In genomic region chr15:77497942-77498361, GRCh38 we compare ENCODE assay signal across 11 cellular contexts.
DNase-seq lines count a peak whose midpoint lies in the region; ATAC-seq and TF ChIP-seq lines count a peak whose summit lies in the region.
"Had no signal": no experiment of that assay in that cellular context is flagged by ENCODE, and none has a peak within 500 bp of the region (broad histone marks: within the 10 kb centered on the region; RNA-seq: fewer than 3 reads in every experiment).

No MANE protein-coding gene starts in this region.

- CTCF ChIA-PET in A673 (lab: Charles Lee), result interaction anchor here (1.0 to 2.6 kb wide), 4 partner anchors 29 to 379 kb away, joined by 3 to 33 read pairs (median 16); no protein-coding TSS in a partner anchor
- CTCF ChIA-PET in activated naive CD4-positive, alpha-beta T cell treated with anti-CD3 and anti-CD28 coated beads for 36 hours (lab: Charles Lee), result interaction anchor here (0.6 to 5.2 kb wide), 14 partner anchors 9 to 500 kb away, joined by 3 to 37 read pairs (median 6); partner anchors contain the start of gene PEAK1

- H3K36me3 ChIP-seq in A673 (ENCODE audit: insufficient read depth, low read length, poor library complexity, severe bottlenecking), result no peaks in the 10 kb centered on the region
- H3K36me3 ChIP-seq in heart left ventricle, result no peaks in the 10 kb centered on the region
- H3K36me3 ChIP-seq: colonic mucosa had no signal

- POLR2A ChIA-PET in A673 (lab: Charles Lee; ENCODE audit: low non-redundant PET), result no interaction called here

- peaks cover 77% of the 10 kb centered on the region for H3K4me1 Mint-ChIP-seq in osteocyte (ENCODE audit: unreplicated experiment)
- peaks cover 15% of the 10 kb centered on the region for H3K4me1 Mint-ChIP-seq in activated naive CD4-positive, alpha-beta T cell treated with anti-CD3 and anti-CD28 coated beads for 36 hours (ENCODE audit: low read depth)

- H3K27me3 Mint-ChIP-seq in osteocyte (ENCODE audit: unreplicated experiment), result no peaks in the 10 kb centered on the region
- H3K27me3 Mint-ChIP-seq in activated naive CD4-positive, alpha-beta T cell treated with anti-CD3 and anti-CD28 coated beads for 36 hours (ENCODE audit: low read depth), result no peaks in the 10 kb centered on the region

- peak overlapping the region; percentile 84 for H3K27ac ChIP-seq in A673 (ENCODE audit: low read depth, low read length, poor library complexity, severe bottlenecking)
- peak overlapping the region; percentile 77 to 96 (median 90) for H3K27ac ChIP-seq in heart left ventricle
- H3K27ac ChIP-seq: colonic mucosa had no signal

- no peak overlapping the region for H3K4me3 ChIP-seq in A673 (ENCODE audit: low read depth, low read length, poor library complexity, severe bottlenecking)
- H3K4me3 ChIP-seq in heart left ventricle, result peak overlapping the region in 4 of 12 donors; percentile 6 to 37 (median 18)
- H3K4me3 ChIP-seq: colonic mucosa had no signal

- intact Hi-C loops in A673 (cut with micrococcal nuclease; ENCODE audit: unreplicated experiment), result loop anchor here (1.0 to 5.0 kb wide), 5 partner anchors 45 to 476 kb away; partner anchors contain the start of genes HMG20A and PEAK1
- intact Hi-C loops in heart left ventricle (cut with DNase I), result loop anchor here (1.0 to 5.0 kb wide), 12 partner anchors 44 to 381 kb away; partner anchors contain the start of genes HMG20A (in 6 of the 10) and PEAK1 (in 6 of the 10)
- intact Hi-C loops in activated naive CD4-positive, alpha-beta T cell treated with anti-CD3 and anti-CD28 coated beads for 36 hours (cut with micrococcal nuclease), result loop anchor here (1.0 to 2.0 kb wide), 2 partner anchors 380 to 523 kb away; no protein-coding TSS in a partner anchor

- H3K4me1 ChIP-seq in A673 (ENCODE audit: insufficient read depth, low read length, poor library complexity, severe bottlenecking) (peaks cover 30% of the 10 kb centered on the region), heart left ventricle (peaks cover 3 to 82% (median 63%) of the 10 kb centered on the region in 12 donors)
- H3K4me1 ChIP-seq: colonic mucosa had no signal

- peaks cover 3% of the 10 kb centered on the region for H3K36me3 Mint-ChIP-seq in osteocyte (ENCODE audit: unreplicated experiment)
- H3K36me3 Mint-ChIP-seq in activated naive CD4-positive, alpha-beta T cell treated with anti-CD3 and anti-CD28 coated beads for 36 hours (ENCODE audit: low read depth), result peaks cover 2% of the 10 kb centered on the region
- no peaks in the 10 kb centered on the region for H3K36me3 Mint-ChIP-seq in activated naive CD4-positive, alpha-beta T cell treated with anti-CD3 and anti-CD28 coated beads, Interleukin-2, amount 50 U/mL, for 72 hours

- peak overlapping the region; percentile 95 for H3K27ac Mint-ChIP-seq in osteocyte (ENCODE audit: unreplicated experiment)
- no peak overlapping the region for H3K27ac Mint-ChIP-seq in activated naive CD4-positive, alpha-beta T cell treated with anti-CD3 and anti-CD28 coated beads for 36 hours
- no peak overlapping the region for H3K27ac Mint-ChIP-seq in activated naive CD4-positive, alpha-beta T cell treated with anti-CD3 and anti-CD28 coated beads, Interleukin-2, amount 50 U/mL, for 72 hours
- H3K27ac Mint-ChIP-seq: activated CD8-positive, alpha-beta T cell treated with anti-CD3 and anti-CD28 coated beads, Interleukin-2, amount 10 ng/mL, durations not matched to agents 7 days and 5 days had no signal

- no peak for TF ChIP-seq POLR2A in heart left ventricle (IDR thresholded peaks at IDR 0.05)

- peak overlapping the region; percentile 63 for H3K4me3 Mint-ChIP-seq in osteocyte (ENCODE audit: unreplicated experiment)
- no peak overlapping the region for H3K4me3 Mint-ChIP-seq in activated naive CD4-positive, alpha-beta T cell treated with anti-CD3 and anti-CD28 coated beads for 36 hours
- H3K4me3 Mint-ChIP-seq: activated CD8-positive, alpha-beta T cell treated with anti-CD3 and anti-CD28 coated beads, Interleukin-2, amount 10 ng/mL, durations not matched to agents 7 days and 5 days had no signal

- DNase-seq in A673 (ENCODE audit: low spot score), result peak; percentile 19
- DNase-seq in heart left ventricle, result peak in 4 of 5 donors; percentile 43 to 74 (median 67)
- DNase-seq in osteocyte (ENCODE audit: extremely low spot score, unreplicated experiment), result no peak
- no peak for DNase-seq in activated T-cell treated with anti-CD3 and anti-CD28 coated beads, Interleukin-2, amount 50 U/mL, for 1 hour
- DNase-seq in activated naive CD4-positive, alpha-beta T cell treated with anti-CD3 and anti-CD28 coated beads for 36 hours, result no peak
- DNase-seq in activated naive CD4-positive, alpha-beta T cell treated with anti-CD3 and anti-CD28 coated beads, Interleukin-2, amount 50 U/mL, for 72 hours (ENCODE audit: low spot score in 2 of 2), result no peak
- DNase-seq: activated CD8-positive, alpha-beta T cell treated with anti-CD3 and anti-CD28 coated beads, Interleukin-2, amount 10 ng/mL, durations not matched to agents 7 days and 5 days; colonic mucosa; stimulated activated CD4-positive, alpha-beta T cell treated with anti-CD3 and anti-CD28 coated beads, Interleukin-2, amount 100 ng/mL, for 24 hours had no signal

- no TSS peak for BruUV-seq in A673 (replicated peaks; lab: Mats Ljungman, UMichigan)

- ATAC-seq in SK-N-SH treated with all-trans-retinoic acid at 6 μM for 48 hours (peak; percentile 46), heart left ventricle (peak; percentile 52 to 70 (median 64)), GM21367 (IDR thresholded peaks at IDR 0.05; ENCODE audit: unreplicated experiment) (no peak)
- no peak for ATAC-seq in activated naive CD4-positive, alpha-beta T cell treated with anti-CD3 and anti-CD28 coated beads, Interleukin-2, amount 50 U/mL, for 72 hours
- ATAC-seq: activated CD8-positive, alpha-beta T cell treated with anti-CD3 and anti-CD28 coated beads, Interleukin-2, amount 10 ng/mL, durations not matched to agents 7 days and 5 days had no signal

- 1 to 19% (median 6%) methylated on average over 6 of the region's 6 CpGs for WGBS in heart left ventricle, 4 donors

- H3K27me3 ChIP-seq in A673 (replicated peaks; ENCODE audit: insufficient read depth, low read depth, low read length, poor library complexity), result no peaks in the 10 kb centered on the region
- no peaks in the 10 kb centered on the region for H3K27me3 ChIP-seq in heart left ventricle
- H3K27me3 ChIP-seq: colonic mucosa had no signal

- TF ChIP-seq CTCF in A673 (conservative IDR thresholded peaks at IDR 0.05; ENCODE audit: low read depth, low read length), result no peak
- no peak for TF ChIP-seq CTCF in heart left ventricle (IDR thresholded peaks at IDR 0.05)
- TF ChIP-seq CTCF in osteocyte (IDR thresholded peaks at IDR 0.05), result no peak

- H3K9me3 Mint-ChIP-seq in osteocyte (ENCODE audit: unreplicated experiment), result no peaks in the 10 kb centered on the region
- no peaks in the 10 kb centered on the region for H3K9me3 Mint-ChIP-seq in activated naive CD4-positive, alpha-beta T cell treated with anti-CD3 and anti-CD28 coated beads for 36 hours
- H3K9me3 Mint-ChIP-seq in activated naive CD4-positive, alpha-beta T cell treated with anti-CD3 and anti-CD28 coated beads, Interleukin-2, amount 50 U/mL, for 72 hours, result no peaks in the 10 kb centered on the region

- H3K9me3 ChIP-seq in A673 (ENCODE audit: low read depth, low read length, poor library complexity, severe bottlenecking) (no peaks in the 10 kb centered on the region), heart left ventricle (no peaks in the 10 kb centered on the region)
- H3K9me3 ChIP-seq: colonic mucosa had no signal

TF ChIP-seq in SK-N-SH treated with all-trans-retinoic acid at 6 μM for 48 hours, 23 proteins besides CTCF, POLR2A, EP300 and RAD21 (continues in another document):
- TF ChIP-seq ZFP30 (CRISPR knock-in tag; IDR thresholded peaks at IDR 0.05) (no peak), POU6F1 (CRISPR knock-in tag; IDR thresholded peaks at IDR 0.05; ENCODE audit: borderline replicate concordance, low read depth) (no peak), CSRNP3 (CRISPR knock-in tag; IDR thresholded peaks at IDR 0.05) (no peak), ZNF8 (CRISPR knock-in tag; IDR thresholded peaks at IDR 0.05) (no peak), ISL1 (CRISPR knock-in tag; IDR thresholded peaks at IDR 0.05) (no peak), PPARA (CRISPR knock-in tag; IDR thresholded peaks at IDR 0.05; ENCODE audit: borderline replicate concordance) (no peak), ESRRG (CRISPR knock-in tag; IDR thresholded peaks at IDR 0.05) (no peak), ZNF565 (CRISPR knock-in tag; conservative IDR thresholded peaks at IDR 0.05; ENCODE audit: low read depth) (no peak), TCF4 (CRISPR knock-in tag; IDR thresholded peaks at IDR 0.05; ENCODE audit: borderline replicate concordance) (no peak)

Comparison
In these comparisons a context has a peak if more than half of its experiments do, and no peak if none do; other contexts are left out.
1. DNase-seq: peak in A673 (single experiment) and heart left ventricle (4 of 5); none in osteocyte (single experiment), activated T-cell treated with anti-CD3 and anti-CD28 coated beads, Interleukin-2, amount 50 U/mL, for 1 hour (single experiment), activated naive CD4-positive, alpha-beta T cell treated with anti-CD3 and anti-CD28 coated beads for 36 hours (single experiment) and activated naive CD4-positive, alpha-beta T cell treated with anti-CD3 and anti-CD28 coated beads, Interleukin-2, amount 50 U/mL, for 72 hours (0 of 2).
2. ATAC-seq: peak in SK-N-SH treated with all-trans-retinoic acid at 6 μM for 48 hours (single experiment) and heart left ventricle (4 of 4); none in GM21367 (single experiment) and activated naive CD4-positive, alpha-beta T cell treated with anti-CD3 and anti-CD28 coated beads, Interleukin-2, amount 50 U/mL, for 72 hours (0 of 2).